In genomic region chr2:241271641-241272297, GRCh38 we compare ENCODE assay signal across 8 cellular contexts. TPM values are rescaled to one million over a fixed set of nuclear protein-coding genes. Genes with fewer than 3 reads are reported as not detected.
DNase-seq lines count a peak whose midpoint lies in the region; ATAC-seq, FAIRE-seq and TF ChIP-seq lines count a peak whose summit lies in the region.

No MANE protein-coding gene starts in this region.

- peaks cover 24% of the 10 kb centered on the region for H3K36me3 ChIP-seq in ACC112 (ENCODE audit: insufficient read depth, low read length)
- H3K36me3 ChIP-seq in astrocyte (ENCODE audit: insufficient read depth, low read length), result peaks cover 17% of the 10 kb centered on the region
- H3K36me3 ChIP-seq in prostate gland, result no peaks in the 10 kb centered on the region
- H3K36me3 ChIP-seq in upper lobe of right lung, result peaks cover 23% of the 10 kb centered on the region

- peak; percentile 42 for ATAC-seq in GM19025 (IDR thresholded peaks at IDR 0.05; ENCODE audit: low read depth, unreplicated experiment)
- peak; percentile 17 for ATAC-seq in HG03565 (IDR thresholded peaks at IDR 0.05; ENCODE audit: unreplicated experiment)
- ATAC-seq in right cardiac atrium, result peak; percentile 83 to 89
- ATAC-seq in upper lobe of right lung, result peak; percentile 90

- peaks cover 17% of the 10 kb centered on the region for H3K9me3 Mint-ChIP-seq in T-helper 2 cell treated with Interferon-gamma antibody and Interleukin-4, amounts not matched to agents 5 μg/mL and 100 μg/mL, for 36 hours
- peaks cover 3% of the 10 kb centered on the region for H3K9me3 Mint-ChIP-seq in astrocyte (ENCODE audit: unreplicated experiment)

- peaks cover 85% of the 10 kb centered on the region for H4K20me1 ChIP-seq in astrocyte (ENCODE audit: insufficient read depth, low read length)

- intact Hi-C loops in right cardiac atrium (cut with DNase I) (loop anchor here in 1 of 4 donors (5.0 kb wide), 1 partner anchor 46 kb away; the partner anchor contains the start of genes HDLBP and SEPTIN2), prostate gland (cut with DNase I) (loop anchor here (2.0 to 5.0 kb wide), 3 partner anchors 43 to 169 kb away; partner anchors contain the start of genes FARP2, HDLBP, MTERF4 and SEPTIN2), upper lobe of right lung (cut with DNase I) (no loop called here)

- no peaks in the 10 kb centered on the region for H3K27me3 Mint-ChIP-seq in T-helper 2 cell treated with Interferon-gamma antibody and Interleukin-4, amounts not matched to agents 5 μg/mL and 100 μg/mL, for 36 hours (ENCODE audit: low read depth)
- no peaks in the 10 kb centered on the region for H3K27me3 Mint-ChIP-seq in astrocyte (ENCODE audit: low read depth, unreplicated experiment)

- peak overlapping the region; percentile 88 for H3K4me2 ChIP-seq in astrocyte (ENCODE audit: low read length)

- TF ChIP-seq CTCF in astrocyte (IDR thresholded peaks at IDR 0.05; ENCODE audit: insufficient read depth, low read depth, low read length) (no peak), prostate gland (IDR thresholded peaks at IDR 0.05) (no peak), upper lobe of right lung (IDR thresholded peaks at IDR 0.05) (no peak)

- FAIRE-seq in astrocyte (lab: Jason Lieb, UNC), result no peak

- no peaks in the 10 kb centered on the region for H3K27me3 ChIP-seq in ACC112 (ENCODE audit: insufficient read depth, low read length)
- no peaks in the 10 kb centered on the region for H3K27me3 ChIP-seq in astrocyte (ENCODE audit: insufficient read depth, low read length)
- no peaks in the 10 kb centered on the region for H3K27me3 ChIP-seq in right cardiac atrium (ENCODE audit: control insufficient read depth, insufficient read depth)
- no peaks in the 10 kb centered on the region for H3K27me3 ChIP-seq in prostate gland (replicated peaks; ENCODE audit: insufficient read depth)
- no peaks in the 10 kb centered on the region for H3K27me3 ChIP-seq in upper lobe of right lung

- H2AFZ ChIP-seq in ACC112 (ENCODE audit: low read length, unreplicated experiment), result no peak overlapping the region
- H2AFZ ChIP-seq in astrocyte (ENCODE audit: low read depth, low read length), result no peak overlapping the region

- H3K79me2 ChIP-seq in ACC112 (ENCODE audit: control insufficient read depth, insufficient read depth, low read length, unreplicated experiment), result peaks cover 95% of the 10 kb centered on the region
- peaks cover 96% of the 10 kb centered on the region for H3K79me2 ChIP-seq in astrocyte (ENCODE audit: insufficient read depth, low read length)

- H3K4me3 ChIP-seq in ACC112 (ENCODE audit: low read depth, low read length) (peak overlapping the region; percentile 93), astrocyte (ENCODE audit: insufficient read depth, low read depth, low read length) (peak overlapping the region; percentile 89), right cardiac atrium (ENCODE audit: low read length) (peak overlapping the region; percentile 98), prostate gland (peak overlapping the region; percentile 94 to 100), upper lobe of right lung (peak overlapping the region; percentile 68)

- H3K4me1 ChIP-seq in ACC112 (ENCODE audit: control insufficient read depth, insufficient read depth, low read length, unreplicated experiment), result peaks cover 31% of the 10 kb centered on the region
- H3K4me1 ChIP-seq in astrocyte (ENCODE audit: insufficient read depth, low read length), result peaks cover 33% of the 10 kb centered on the region
- H3K4me1 ChIP-seq in right cardiac atrium (ENCODE audit: control insufficient read depth, insufficient read depth, low read length), result peaks cover 11% of the 10 kb centered on the region
- H3K4me1 ChIP-seq in prostate gland (replicated peaks), result peaks cover 9% of the 10 kb centered on the region
- H3K4me1 ChIP-seq in upper lobe of right lung, result peaks cover 38% of the 10 kb centered on the region

- H3K36me3 Mint-ChIP-seq in T-helper 2 cell treated with Interferon-gamma antibody and Interleukin-4, amounts not matched to agents 5 μg/mL and 100 μg/mL, for 36 hours (ENCODE audit: low read depth), result peaks cover 29% of the 10 kb centered on the region
- peaks cover 36% of the 10 kb centered on the region for H3K36me3 Mint-ChIP-seq in astrocyte (ENCODE audit: low read depth, unreplicated experiment)

- TF ChIP-seq POLR2A in prostate gland (IDR thresholded peaks at IDR 0.05), result peak; percentile 78

- WGBS in right cardiac atrium, result under 1% methylated on average over 37 of the region's 37 CpGs
- WGBS in prostate gland, result under 1% methylated on average over 37 of the region's 37 CpGs

- H3K4me3 Mint-ChIP-seq in T-helper 2 cell treated with Interferon-gamma antibody and Interleukin-4, amounts not matched to agents 5 μg/mL and 100 μg/mL, for 36 hours, result peak overlapping the region; percentile 91
- peak overlapping the region; percentile 99 for H3K4me3 Mint-ChIP-seq in astrocyte (ENCODE audit: unreplicated experiment)

- no peaks in the 10 kb centered on the region for H3K9me3 ChIP-seq in astrocyte (ENCODE audit: insufficient read depth, low read depth, low read length)
- no peaks in the 10 kb centered on the region for H3K9me3 ChIP-seq in right cardiac atrium (ENCODE audit: control insufficient read depth, low read length)
- no peaks in the 10 kb centered on the region for H3K9me3 ChIP-seq in prostate gland
- H3K9me3 ChIP-seq in upper lobe of right lung, result no peaks in the 10 kb centered on the region

- peaks cover 21% of the 10 kb centered on the region for H3K4me1 Mint-ChIP-seq in T-helper 2 cell treated with Interferon-gamma antibody and Interleukin-4, amounts not matched to agents 5 μg/mL and 100 μg/mL, for 36 hours (ENCODE audit: low read depth)
- H3K4me1 Mint-ChIP-seq in astrocyte (ENCODE audit: low read depth, unreplicated experiment), result peaks cover 47% of the 10 kb centered on the region

- peak overlapping the region; percentile 92 for H3K9ac ChIP-seq in astrocyte (ENCODE audit: low read length)

- peak; percentile 56 for DNase-seq in T-helper 2 cell treated with Interferon-gamma antibody and Interleukin-4, amounts not matched to agents 5 μg/mL and 100 μg/mL, for 36 hours (ENCODE audit: low spot score)
- DNase-seq in astrocyte (ENCODE audit: low read depth) (peak; percentile 72), right cardiac atrium (peak; percentile 87 to 95 (median 94)), prostate gland (ENCODE audit: low spot score) (peak; percentile 88), upper lobe of right lung (peak; percentile 93)

- H3K27ac Mint-ChIP-seq in T-helper 2 cell treated with Interferon-gamma antibody and Interleukin-4, amounts not matched to agents 5 μg/mL and 100 μg/mL, for 36 hours, result peak overlapping the region; percentile 88
- peak overlapping the region; percentile 75 for H3K27ac Mint-ChIP-seq in astrocyte (ENCODE audit: unreplicated experiment)

- peak overlapping the region; percentile 76 for H3K27ac ChIP-seq in ACC112 (ENCODE audit: low read depth, low read length)
- peak overlapping the region; percentile 79 for H3K27ac ChIP-seq in astrocyte (ENCODE audit: low read depth, low read length)
- H3K27ac ChIP-seq in right cardiac atrium (ENCODE audit: low read length), result peak overlapping the region; percentile 76
- peak overlapping the region; percentile 93 to 99 for H3K27ac ChIP-seq in prostate gland
- H3K27ac ChIP-seq in upper lobe of right lung, result peak overlapping the region; percentile 91

RNA-seq across cellular contexts. Expression of gene HDLBP, which starts 43.7 kb away (rescaled TPM):
- total RNA-seq in astrocyte (922 and 975 TPM in 2 replicates), right cardiac atrium (100 to 1,000 TPM; 368 to 394 (median 376) TPM), prostate gland (100 to 1,000 TPM; 529 to 612 TPM), upper lobe of right lung (444 TPM)
- polyA plus RNA-seq in right cardiac atrium, result 265 TPM

RNA-seq across cellular contexts. Expression of gene SEPTIN2, which starts 44.0 kb away (rescaled TPM):
- total RNA-seq in astrocyte, result 544 and 552 TPM in 2 replicates
- total RNA-seq in right cardiac atrium, result 100 to 1,000 TPM; 232 to 335 (median 247) TPM
- 153 TPM for polyA plus RNA-seq in right cardiac atrium
- total RNA-seq in prostate gland, result 100 to 1,000 TPM; 202 to 284 TPM
- total RNA-seq in upper lobe of right lung, result 264 TPM

Comparison
In these comparisons a context has a peak if more than half of its experiments do, and no peak if none do; other contexts are left out.
1. Peak in every context shown above with its lines: DNase-seq, ATAC-seq, H3K4me3 ChIP-seq and H3K27ac ChIP-seq.
2. ATAC-seq: peak in every context shown above with its lines; median percentile 90 in upper lobe of right lung; 86 in right cardiac atrium; 42 in GM19025; 17 in HG03565.